8 cellular contexts compared by ENCODE assay signal in genomic region chr7:30510124-30511074, GRCh38. TPM values are rescaled to one million over a fixed set of nuclear protein-coding genes. Genes with fewer than 3 reads are reported as not detected.
A peak's percentile ranks its signal among the peaks of the same experiment; 100 is the strongest.
DNase-seq lines count a peak whose midpoint lies in the region; ATAC-seq and TF ChIP-seq lines count a peak whose summit lies in the region.

No MANE protein-coding gene starts in this region.

- no peak for ATAC-seq in HG03460 (IDR thresholded peaks at IDR 0.05; ENCODE audit: unreplicated experiment)

- TF ChIP-seq CTCF in AG09319 (IDR thresholded peaks at IDR 0.05; ENCODE audit: low read depth, low read length) (peak; percentile 76), GM12872 (IDR thresholded peaks at IDR 0.05; ENCODE audit: insufficient read depth, low read depth, low read length) (peak; percentile 69; the same call in 2 of the 3 replicates), LNCAP (IDR thresholded peaks at IDR 0.05) (peak; percentile 85), WI38 (IDR thresholded peaks at IDR 0.05; ENCODE audit: low read depth, low read length) (peak; percentile 67), fibroblast of lung (conservative IDR thresholded peaks at IDR 0.05 in 1 of 2, IDR thresholded peaks at IDR 0.05 in 1 of 2; ENCODE audit: low read depth in 1 of 2, low read length in 2 of 2) (peak; percentile 86), parathyroid adenoma (IDR thresholded peaks at IDR 0.05) (peak; percentile 88)

- DNase-seq in AG09319 (ENCODE audit: extremely low read depth, low read depth), result peak; percentile 8
- peak; percentile 41 to 59 for DNase-seq in fibroblast of lung (ENCODE audit: low read depth in 2 of 2)
- DNase-seq in effector CD8-positive, alpha-beta T cell (lab: John Stamatoyannopoulos, UW), result no peak

- H2AFZ ChIP-seq in fibroblast of lung (ENCODE audit: low read length), result no peak overlapping the region
- no peak overlapping the region for H2AFZ ChIP-seq in parathyroid adenoma

- H3K9ac ChIP-seq in fibroblast of lung (ENCODE audit: insufficient read depth, low read length) (no peak overlapping the region), parathyroid adenoma (no peak overlapping the region)

- H3K4me3 ChIP-seq in WI38 (ENCODE audit: low read depth, low read length) (no peak overlapping the region), fibroblast of lung (replicated peaks in 1 of 4; ENCODE audit: control extremely low read depth in 1 of 4, insufficient read depth in 1 of 4, low read depth in 3 of 4, low read length in 4 of 4) (no peak overlapping the region), parathyroid adenoma (ENCODE audit: low read depth, low read length) (no peak overlapping the region)

- no peak overlapping the region for H3K27ac ChIP-seq in fibroblast of lung (ENCODE audit: insufficient read depth, low read length)
- H3K27ac ChIP-seq in parathyroid adenoma, result peak overlapping the region; percentile 45

- H3K36me3 ChIP-seq in fibroblast of lung (ENCODE audit: control insufficient read depth, insufficient read depth, low read length), result no peaks in the 10 kb centered on the region
- H3K36me3 ChIP-seq in parathyroid adenoma (ENCODE audit: control insufficient read depth, insufficient read depth, low read length), result no peaks in the 10 kb centered on the region

- H3K4me1 ChIP-seq in fibroblast of lung (ENCODE audit: control insufficient read depth, extremely low read depth, insufficient read depth, low read length), result no peaks in the 10 kb centered on the region
- H3K4me1 ChIP-seq in parathyroid adenoma, result peaks cover 3% of the 10 kb centered on the region

- H3K4me2 ChIP-seq in fibroblast of lung (ENCODE audit: extremely low read depth, insufficient read depth, low read length), result no peak overlapping the region
- peak overlapping the region; percentile 33 for H3K4me2 ChIP-seq in parathyroid adenoma (ENCODE audit: low read length)

- no peaks in the 10 kb centered on the region for H4K20me1 ChIP-seq in fibroblast of lung (ENCODE audit: control insufficient read depth, extremely low read depth, insufficient read depth, low read length)

- no peaks in the 10 kb centered on the region for H3K27me3 ChIP-seq in fibroblast of lung (ENCODE audit: control insufficient read depth, insufficient read depth, low read length)
- no peaks in the 10 kb centered on the region for H3K27me3 ChIP-seq in parathyroid adenoma (ENCODE audit: control insufficient read depth, insufficient read depth, low read length)

- H3K79me2 ChIP-seq in fibroblast of lung (ENCODE audit: control insufficient read depth, insufficient read depth, low read length) (no peaks in the 10 kb centered on the region), parathyroid adenoma (no peaks in the 10 kb centered on the region)

- no peaks in the 10 kb centered on the region for H3K9me3 ChIP-seq in fibroblast of lung (ENCODE audit: control insufficient read depth, insufficient read depth, low read depth, low read length)
- no peaks in the 10 kb centered on the region for H3K9me3 ChIP-seq in parathyroid adenoma (ENCODE audit: control insufficient read depth, low read length)

RNA-seq across cellular contexts. Expression of gene GGCT, which starts 5.8 kb away (rescaled TPM):
- total RNA-seq in fibroblast of lung, result 24.6 and 33.1 TPM in 2 replicates
- polyA plus RNA-seq in fibroblast of lung, result 21.6 and 23.2 TPM in 2 replicates
- 31.1 and 32.0 TPM in 2 replicates for polyA plus RNA-seq in fibroblast of lung (2012)
- polyA minus RNA-seq in fibroblast of lung (ENCODE audit: low replicate concordance), result 9.0 and 9.3 TPM in 2 replicates

RNA-seq across cellular contexts. Expression of gene NOD1, which starts 31.8 kb away (rescaled TPM):
- total RNA-seq in fibroblast of lung, result 6.9 and 7.3 TPM in 2 replicates
- 2.8 and 3.3 TPM in 2 replicates for polyA plus RNA-seq in fibroblast of lung
- polyA plus RNA-seq in fibroblast of lung (2012), result 2.1 and 3.4 TPM in 2 replicates
- 1.9 and 5.3 TPM in 2 replicates for polyA minus RNA-seq in fibroblast of lung (ENCODE audit: low replicate concordance)
